ENCODE assay signal across 1 cellular context in the genomic region with DNA sequence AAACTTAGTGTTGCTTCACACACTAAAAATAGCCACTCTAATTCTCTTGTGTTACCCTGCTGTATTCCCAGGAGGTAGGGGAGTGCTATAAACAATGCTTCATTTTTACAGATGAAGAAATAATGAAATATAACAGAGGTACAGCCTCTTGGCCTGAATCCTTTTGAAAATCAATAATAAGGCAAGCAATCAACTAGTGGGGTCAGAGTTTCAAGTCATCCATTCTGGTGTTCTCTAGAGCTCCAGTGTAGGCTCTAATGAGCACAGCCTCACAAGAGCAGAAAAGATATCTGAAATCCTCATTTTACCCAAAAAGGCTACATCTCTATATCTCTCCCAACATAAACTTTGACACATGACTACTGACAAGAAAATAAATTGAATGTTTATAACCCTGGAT.
TF ChIP-seq lines count a peak whose summit lies in the region.

No MANE protein-coding gene starts in this region.

TF ChIP-seq in SK-N-SH, 30 proteins besides CTCF, POLR2A, EP300 and RAD21:
- TF ChIP-seq, protein P1, sequence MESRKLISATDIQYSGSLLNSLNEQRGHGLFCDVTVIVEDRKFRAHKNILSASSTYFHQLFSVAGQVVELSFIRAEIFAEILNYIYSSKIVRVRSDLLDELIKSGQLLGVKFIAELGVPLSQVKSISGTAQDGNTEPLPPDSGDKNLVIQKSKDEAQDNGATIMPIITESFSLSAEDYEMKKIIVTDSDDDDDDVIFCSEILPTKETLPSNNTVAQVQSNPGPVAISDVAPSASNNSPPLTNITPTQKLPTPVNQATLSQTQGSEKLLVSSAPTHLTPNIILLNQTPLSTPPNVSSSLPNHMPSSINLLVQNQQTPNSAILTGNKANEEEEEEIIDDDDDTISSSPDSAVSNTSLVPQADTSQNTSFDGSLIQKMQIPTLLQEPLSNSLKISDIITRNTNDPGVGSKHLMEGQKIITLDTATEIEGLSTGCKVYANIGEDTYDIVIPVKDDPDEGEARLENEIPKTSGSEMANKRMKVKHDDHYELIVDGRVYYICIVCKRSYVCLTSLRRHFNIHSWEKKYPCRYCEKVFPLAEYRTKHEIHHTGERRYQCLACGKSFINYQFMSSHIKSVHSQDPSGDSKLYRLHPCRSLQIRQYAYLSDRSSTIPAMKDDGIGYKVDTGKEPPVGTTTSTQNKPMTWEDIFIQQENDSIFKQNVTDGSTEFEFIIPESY (IDR thresholded peaks at IDR 0.05; ENCODE audit: borderline replicate concordance, low read depth), result no peak
- TF ChIP-seq FOXM1 (IDR thresholded peaks at IDR 0.05; ENCODE audit: low read depth) (no peak), SMC3 (IDR thresholded peaks at IDR 0.05; ENCODE audit: low read depth, low read length) (no peak)
